ENCODE assay signal across 8 cellular contexts in the genomic region with DNA sequence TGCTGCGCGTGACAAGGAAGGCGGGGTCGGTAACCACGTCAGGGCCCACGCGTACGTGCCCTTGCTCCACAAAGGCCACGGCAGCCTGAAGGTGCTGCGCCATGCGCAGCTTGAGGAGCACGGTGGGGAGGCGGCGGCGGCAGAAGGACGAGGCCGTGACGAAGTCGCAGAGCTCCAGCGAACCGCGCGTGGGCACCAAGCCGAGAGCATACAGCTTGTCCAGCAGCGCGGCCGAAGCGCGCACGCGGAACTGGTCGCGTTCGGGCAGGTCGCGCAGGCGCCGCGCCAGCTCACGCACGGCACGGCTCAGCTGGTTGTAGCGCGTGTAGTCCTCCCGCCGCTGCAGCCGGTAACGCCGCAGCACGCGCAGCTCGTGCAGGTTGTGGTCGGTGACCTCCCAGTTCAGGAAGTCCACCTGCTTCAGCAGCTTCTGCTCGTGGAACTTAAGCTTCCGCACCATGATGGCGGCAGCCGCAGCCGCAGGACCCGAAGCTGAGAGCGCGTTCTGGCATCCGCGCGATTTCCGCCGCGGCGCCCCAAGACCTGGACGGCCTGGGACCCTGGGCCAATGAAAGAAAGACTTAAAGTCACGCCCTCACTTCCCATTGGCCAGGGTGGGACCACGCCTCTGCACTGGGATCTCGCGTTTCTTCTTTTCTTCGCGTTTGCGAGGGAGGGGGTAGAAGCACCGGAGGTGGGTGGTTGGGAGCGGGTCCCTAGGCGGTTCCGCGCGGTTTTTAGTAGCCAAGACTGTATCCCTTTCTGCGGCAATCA. TPM values are rescaled to one million over a fixed set of nuclear protein-coding genes. Genes with fewer than 3 reads are reported as not detected.
DNase-seq lines count a peak whose midpoint lies in the region; ATAC-seq and TF ChIP-seq lines count a peak whose summit lies in the region.

Gene IMP3 (minus strand): TSS at position 516 of the 774 bp plus-strand sequence. CDS start 56 bp downstream, at position 460.

- peaks cover 3% of the 10 kb centered on the region for H3K36me3 Mint-ChIP-seq in endothelial cell (ENCODE audit: low read depth, unreplicated experiment)

- H3K4me1 Mint-ChIP-seq in endothelial cell (ENCODE audit: unreplicated experiment): peaks cover 37% of the 10 kb centered on the region

- peaks cover 41% of the 10 kb centered on the region for H3K79me2 ChIP-seq in OCI-LY3 (ENCODE audit: low read length)

- peak within 1 kb of the TSS; percentile 72 for H3K27ac ChIP-seq in OCI-LY3 (ENCODE audit: low read length)

- peak within 1 kb of the TSS; percentile 96 for H3K4me2 ChIP-seq in OCI-LY3 (ENCODE audit: low read length)

- peaks cover 12% of the 10 kb centered on the region for H3K27me3 Mint-ChIP-seq in endothelial cell (ENCODE audit: unreplicated experiment)

- DNase-seq in D341Med (ENCODE audit: low spot score) (peak; percentile 96), HuH-7 (ENCODE audit: low spot score) (peak; percentile 98), endothelial cell (ENCODE audit: low spot score) (peak; percentile 90), midbrain (lab: John Stamatoyannopoulos, UW) (peak; percentile 98)
- peak; percentile 93 for DNase-seq in activated CD8-positive, alpha-beta memory T cell treated with anti-CD3 and anti-CD28 coated beads, Interleukin-2, amount 50 U/mL, for 48 hours
- peak; percentile 83 to 88 for DNase-seq in stimulated activated CD8-positive, alpha-beta memory T cell treated with anti-CD3 and anti-CD28 coated beads, Interleukin-2, amount 100 ng/mL, for 1 hour (ENCODE audit: low read depth in 2 of 2)

- no peaks in the 10 kb centered on the region for H3K27me3 ChIP-seq in OCI-LY3 (ENCODE audit: low read depth, low read length)

- TF ChIP-seq CTCF in OCI-LY3 (IDR thresholded peaks at IDR 0.05; ENCODE audit: low read depth, low read length) (no peak), endothelial cell (IDR thresholded peaks at IDR 0.05; ENCODE audit: unreplicated experiment) (no peak)

- H2AFZ ChIP-seq in OCI-LY3 (ENCODE audit: low read depth, low read length): peak within 1 kb of the TSS; percentile 75

- peak within 1 kb of the TSS; percentile 89 for H3K4me3 ChIP-seq in OCI-LY3 (ENCODE audit: low read length)

- H3K4me1 ChIP-seq in OCI-LY3 (ENCODE audit: low read length): peaks cover 15% of the 10 kb centered on the region

- no peaks in the 10 kb centered on the region for H3K9me3 ChIP-seq in OCI-LY3 (ENCODE audit: insufficient read depth, low read length)

- peaks cover 18% of the 10 kb centered on the region for H4K20me1 ChIP-seq in OCI-LY3 (ENCODE audit: insufficient read depth, low read length)

- peaks cover 19% of the 10 kb centered on the region for H3K36me3 ChIP-seq in OCI-LY3 (replicated peaks; ENCODE audit: low read depth, low read length)

- H3K27ac Mint-ChIP-seq in endothelial cell (ENCODE audit: unreplicated experiment): peak within 1 kb of the TSS; percentile 82

- H3K9me3 Mint-ChIP-seq in endothelial cell (ENCODE audit: unreplicated experiment): no peaks in the 10 kb centered on the region

- peak; percentile 88 for ATAC-seq in GM21515 (IDR thresholded peaks at IDR 0.05; ENCODE audit: unreplicated experiment)

- H3K4me3 Mint-ChIP-seq in endothelial cell (ENCODE audit: unreplicated experiment): peak within 1 kb of the TSS; percentile 93

- peak within 1 kb of the TSS; percentile 84 for H3K9ac ChIP-seq in OCI-LY3 (ENCODE audit: low read length)

RNA-seq across cellular contexts. Expression of gene IMP3, which starts in this region (rescaled TPM):
- 33.5 TPM for total RNA-seq in endothelial cell (ENCODE audit: unreplicated experiment)

Comparison
In these comparisons a context has a peak if more than half of its experiments do, and no peak if none do; other contexts are left out.
1. Peak in every context shown above with its lines: DNase-seq, ATAC-seq, H3K4me3 ChIP-seq and H3K27ac ChIP-seq.